Comparison of ENCODE assay signal across 1 cellular context in genomic region chr15:86445750-86446149, GRCh38.
TF ChIP-seq lines count a peak whose summit lies in the region.

No MANE protein-coding gene starts in this region.

TF ChIP-seq in GM23338, 12 proteins besides CTCF, POLR2A, EP300 and RAD21 (continued from another document):
- TF ChIP-seq EZH2phosphoT487 (IDR thresholded peaks at IDR 0.05; ENCODE audit: unreplicated experiment) (no peak), ZNF331 (CRISPR knock-in tag; IDR thresholded peaks at IDR 0.05; ENCODE audit: low read depth) (no peak)
- TF ChIP-seq, protein P1, sequence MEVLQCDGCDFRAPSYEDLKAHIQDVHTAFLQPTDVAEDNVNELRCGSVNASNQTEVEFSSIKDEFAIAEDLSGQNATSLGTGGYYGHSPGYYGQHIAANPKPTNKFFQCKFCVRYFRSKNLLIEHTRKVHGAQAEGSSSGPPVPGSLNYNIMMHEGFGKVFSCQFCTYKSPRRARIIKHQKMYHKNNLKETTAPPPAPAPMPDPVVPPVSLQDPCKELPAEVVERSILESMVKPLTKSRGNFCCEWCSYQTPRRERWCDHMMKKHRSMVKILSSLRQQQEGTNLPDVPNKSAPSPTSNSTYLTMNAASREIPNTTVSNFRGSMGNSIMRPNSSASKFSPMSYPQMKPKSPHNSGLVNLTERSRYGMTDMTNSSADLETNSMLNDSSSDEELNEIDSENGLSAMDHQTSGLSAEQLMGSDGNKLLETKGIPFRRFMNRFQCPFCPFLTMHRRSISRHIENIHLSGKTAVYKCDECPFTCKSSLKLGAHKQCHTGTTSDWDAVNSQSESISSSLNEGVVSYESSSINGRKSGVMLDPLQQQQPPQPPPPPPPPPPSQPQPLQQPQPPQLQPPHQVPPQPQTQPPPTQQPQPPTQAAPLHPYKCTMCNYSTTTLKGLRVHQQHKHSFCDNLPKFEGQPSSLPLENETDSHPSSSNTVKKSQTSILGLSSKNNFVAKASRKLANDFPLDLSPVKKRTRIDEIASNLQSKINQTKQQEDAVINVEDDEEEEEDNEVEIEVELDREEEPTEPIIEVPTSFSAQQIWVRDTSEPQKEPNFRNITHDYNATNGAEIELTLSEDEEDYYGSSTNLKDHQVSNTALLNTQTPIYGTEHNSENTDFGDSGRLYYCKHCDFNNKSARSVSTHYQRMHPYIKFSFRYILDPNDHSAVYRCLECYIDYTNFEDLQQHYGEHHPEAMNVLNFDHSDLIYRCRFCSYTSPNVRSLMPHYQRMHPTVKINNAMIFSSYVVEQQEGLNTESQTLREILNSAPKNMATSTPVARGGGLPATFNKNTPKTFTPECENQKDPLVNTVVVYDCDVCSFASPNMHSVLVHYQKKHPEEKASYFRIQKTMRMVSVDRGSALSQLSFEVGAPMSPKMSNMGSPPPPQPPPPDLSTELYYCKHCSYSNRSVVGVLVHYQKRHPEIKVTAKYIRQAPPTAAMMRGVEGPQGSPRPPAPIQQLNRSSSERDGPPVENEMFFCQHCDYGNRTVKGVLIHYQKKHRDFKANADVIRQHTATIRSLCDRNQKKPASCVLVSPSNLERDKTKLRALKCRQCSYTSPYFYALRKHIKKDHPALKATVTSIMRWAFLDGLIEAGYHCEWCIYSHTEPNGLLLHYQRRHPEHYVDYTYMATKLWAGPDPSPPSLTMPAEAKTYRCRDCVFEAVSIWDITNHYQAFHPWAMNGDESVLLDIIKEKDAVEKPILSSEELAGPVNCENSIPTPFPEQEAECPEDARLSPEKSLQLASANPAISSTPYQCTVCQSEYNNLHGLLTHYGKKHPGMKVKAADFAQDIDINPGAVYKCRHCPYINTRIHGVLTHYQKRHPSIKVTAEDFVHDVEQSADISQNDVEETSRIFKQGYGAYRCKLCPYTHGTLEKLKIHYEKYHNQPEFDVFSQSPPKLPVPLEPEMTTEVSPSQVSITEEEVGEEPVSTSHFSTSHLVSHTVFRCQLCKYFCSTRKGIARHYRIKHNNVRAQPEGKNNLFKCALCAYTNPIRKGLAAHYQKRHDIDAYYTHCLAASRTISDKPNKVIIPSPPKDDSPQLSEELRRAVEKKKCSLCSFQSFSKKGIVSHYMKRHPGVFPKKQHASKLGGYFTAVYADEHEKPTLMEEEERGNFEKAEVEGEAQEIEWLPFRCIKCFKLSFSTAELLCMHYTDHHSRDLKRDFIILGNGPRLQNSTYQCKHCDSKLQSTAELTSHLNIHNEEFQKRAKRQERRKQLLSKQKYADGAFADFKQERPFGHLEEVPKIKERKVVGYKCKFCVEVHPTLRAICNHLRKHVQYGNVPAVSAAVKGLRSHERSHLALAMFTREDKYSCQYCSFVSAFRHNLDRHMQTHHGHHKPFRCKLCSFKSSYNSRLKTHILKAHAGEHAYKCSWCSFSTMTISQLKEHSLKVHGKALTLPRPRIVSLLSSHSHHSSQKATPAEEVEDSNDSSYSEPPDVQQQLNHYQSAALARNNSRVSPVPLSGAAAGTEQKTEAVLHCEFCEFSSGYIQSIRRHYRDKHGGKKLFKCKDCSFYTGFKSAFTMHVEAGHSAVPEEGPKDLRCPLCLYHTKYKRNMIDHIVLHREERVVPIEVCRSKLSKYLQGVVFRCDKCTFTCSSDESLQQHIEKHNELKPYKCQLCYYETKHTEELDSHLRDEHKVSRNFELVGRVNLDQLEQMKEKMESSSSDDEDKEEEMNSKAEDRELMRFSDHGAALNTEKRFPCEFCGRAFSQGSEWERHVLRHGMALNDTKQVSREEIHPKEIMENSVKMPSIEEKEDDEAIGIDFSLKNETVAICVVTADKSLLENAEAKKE (CRISPR knock-in tag; IDR thresholded peaks at IDR 0.05): no peak
- TF ChIP-seq, protein P2, sequence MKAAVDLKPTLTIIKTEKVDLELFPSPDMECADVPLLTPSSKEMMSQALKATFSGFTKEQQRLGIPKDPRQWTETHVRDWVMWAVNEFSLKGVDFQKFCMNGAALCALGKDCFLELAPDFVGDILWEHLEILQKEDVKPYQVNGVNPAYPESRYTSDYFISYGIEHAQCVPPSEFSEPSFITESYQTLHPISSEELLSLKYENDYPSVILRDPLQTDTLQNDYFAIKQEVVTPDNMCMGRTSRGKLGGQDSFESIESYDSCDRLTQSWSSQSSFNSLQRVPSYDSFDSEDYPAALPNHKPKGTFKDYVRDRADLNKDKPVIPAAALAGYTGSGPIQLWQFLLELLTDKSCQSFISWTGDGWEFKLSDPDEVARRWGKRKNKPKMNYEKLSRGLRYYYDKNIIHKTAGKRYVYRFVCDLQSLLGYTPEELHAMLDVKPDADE (IDR thresholded peaks at IDR 0.05): no peak
